2 cellular contexts compared by ENCODE assay signal in the genomic region with DNA sequence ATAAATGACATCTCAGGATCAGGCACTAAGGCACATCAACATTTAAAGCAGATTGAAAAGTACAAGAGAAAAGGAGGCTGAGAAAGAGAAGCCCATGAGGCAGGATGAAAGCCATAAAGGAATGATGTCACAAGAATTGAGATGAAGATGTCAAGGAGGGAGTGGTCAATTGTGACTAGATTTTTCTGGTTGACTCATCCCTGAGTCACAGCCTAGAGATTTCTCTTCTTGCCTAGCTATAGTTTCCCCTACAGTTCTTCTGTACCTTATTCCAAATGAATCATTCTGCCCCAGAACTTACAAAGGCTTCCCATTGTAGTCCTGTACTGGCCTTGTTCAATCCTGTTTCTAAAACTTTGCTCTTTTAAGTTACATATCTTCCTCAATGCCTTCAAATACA.
TF ChIP-seq lines count a peak whose summit lies in the region.

No MANE protein-coding gene starts in this region.

TF ChIP-seq in HEK293, 187 proteins besides CTCF, POLR2A, EP300 and RAD21 (continued from another document):
- peak; percentile 33; the same call in 1 of the 2 replicates for TF ChIP-seq KLF9 (tag by site-specific recombination; IDR thresholded peaks at IDR 0.05; ENCODE audit: low read depth)
- 0 out of 2 replicates have a peak, but pooled peaks have one; percentile 39 for TF ChIP-seq KLF8 (tag by site-specific recombination; IDR thresholded peaks at IDR 0.05)
- TF ChIP-seq, protein P1, sequence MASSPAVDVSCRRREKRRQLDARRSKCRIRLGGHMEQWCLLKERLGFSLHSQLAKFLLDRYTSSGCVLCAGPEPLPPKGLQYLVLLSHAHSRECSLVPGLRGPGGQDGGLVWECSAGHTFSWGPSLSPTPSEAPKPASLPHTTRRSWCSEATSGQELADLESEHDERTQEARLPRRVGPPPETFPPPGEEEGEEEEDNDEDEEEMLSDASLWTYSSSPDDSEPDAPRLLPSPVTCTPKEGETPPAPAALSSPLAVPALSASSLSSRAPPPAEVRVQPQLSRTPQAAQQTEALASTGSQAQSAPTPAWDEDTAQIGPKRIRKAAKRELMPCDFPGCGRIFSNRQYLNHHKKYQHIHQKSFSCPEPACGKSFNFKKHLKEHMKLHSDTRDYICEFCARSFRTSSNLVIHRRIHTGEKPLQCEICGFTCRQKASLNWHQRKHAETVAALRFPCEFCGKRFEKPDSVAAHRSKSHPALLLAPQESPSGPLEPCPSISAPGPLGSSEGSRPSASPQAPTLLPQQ (tag by site-specific recombination; IDR thresholded peaks at IDR 0.05) = 0 out of 2 replicates have a peak, but pooled peaks have one; percentile 38
- TF ChIP-seq ZBTB21 (tag by site-specific recombination; IDR thresholded peaks at IDR 0.05) = peak; percentile 59; the same call in 1 of the 2 replicates
- TF ChIP-seq FEZF1 (tag by site-specific recombination; IDR thresholded peaks at IDR 0.05) = no peak
- TF ChIP-seq ZNF335 (tag by site-specific recombination; conservative IDR thresholded peaks at IDR 0.05) = peak; percentile 66; the same call in 1 of the 2 replicates
- no peak for TF ChIP-seq ZNF221 (tag by site-specific recombination; IDR thresholded peaks at IDR 0.05; ENCODE audit: borderline replicate concordance)
- TF ChIP-seq ZNF416 (tag by site-specific recombination; IDR thresholded peaks at IDR 0.05) = no peak
- no peak for TF ChIP-seq ZNF621 (tag by site-specific recombination; IDR thresholded peaks at IDR 0.05)
- peak; percentile 14; the same call in 1 of the 2 replicates for TF ChIP-seq SP7 (tag by site-specific recombination; IDR thresholded peaks at IDR 0.05)
- TF ChIP-seq ZNF629 (tag by site-specific recombination; IDR thresholded peaks at IDR 0.05) = peak; percentile 81
- TF ChIP-seq, protein P2, sequence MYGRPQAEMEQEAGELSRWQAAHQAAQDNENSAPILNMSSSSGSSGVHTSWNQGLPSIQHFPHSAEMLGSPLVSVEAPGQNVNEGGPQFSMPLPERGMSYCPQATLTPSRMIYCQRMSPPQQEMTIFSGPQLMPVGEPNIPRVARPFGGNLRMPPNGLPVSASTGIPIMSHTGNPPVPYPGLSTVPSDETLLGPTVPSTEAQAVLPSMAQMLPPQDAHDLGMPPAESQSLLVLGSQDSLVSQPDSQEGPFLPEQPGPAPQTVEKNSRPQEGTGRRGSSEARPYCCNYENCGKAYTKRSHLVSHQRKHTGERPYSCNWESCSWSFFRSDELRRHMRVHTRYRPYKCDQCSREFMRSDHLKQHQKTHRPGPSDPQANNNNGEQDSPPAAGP (tag by site-specific recombination; IDR thresholded peaks at IDR 0.05) = 0 out of 2 replicates have a peak, but pooled peaks have one; percentile 24
- no peak for TF ChIP-seq ZNF121 (tag by site-specific recombination; IDR thresholded peaks at IDR 0.05)
TF ChIP-seq in HEK293: peak in this region for 14.

TF ChIP-seq in WTC11, 78 proteins besides CTCF, POLR2A, EP300 and RAD21 (continued from another document):
- no peak for TF ChIP-seq MXD4 (CRISPR knock-in tag; IDR thresholded peaks at IDR 0.05; ENCODE audit: borderline replicate concordance)
